13 cellular contexts compared by ENCODE assay signal in genomic region chr7:44398953-44399574, GRCh38.
DNase-seq lines count a peak whose midpoint lies in the region; ATAC-seq and TF ChIP-seq lines count a peak whose summit lies in the region.
"Had no signal": no experiment of that assay in that cellular context is flagged by ENCODE, and none has a peak within 500 bp of the region (broad histone marks: within the 10 kb centered on the region; RNA-seq: fewer than 3 reads in every experiment).

No MANE protein-coding gene starts in this region.

- TF ChIP-seq POLR2A in vagina (IDR thresholded peaks at IDR 0.05) = no peak

- H3K4me1 ChIP-seq in left ventricle myocardium inferior = peaks cover 47% of the 10 kb centered on the region
- no peaks in the 10 kb centered on the region for H3K4me1 ChIP-seq in vagina

- H3K9me3 ChIP-seq in left ventricle myocardium inferior (replicated peaks) (no peaks in the 10 kb centered on the region), vagina (no peaks in the 10 kb centered on the region)

- intact Hi-C loops in left ventricle myocardium inferior (cut with micrococcal nuclease) = loop anchor here (10.0 kb wide), 1 partner anchor 76 kb away; no protein-coding TSS in a partner anchor
- intact Hi-C loops in Right ventricle myocardium superior (cut with DNase I) = no loop called here
- intact Hi-C loops in vagina (cut with DNase I) = no loop called here

- H3K27me3 ChIP-seq in left ventricle myocardium inferior (ENCODE audit: low read depth) (no peaks in the 10 kb centered on the region), vagina (no peaks in the 10 kb centered on the region)

- DNase-seq in left ventricle myocardium inferior (no peak), Right ventricle myocardium superior (no peak), NCI-H82 (lab: John Stamatoyannopoulos, UW) (peak; percentile 32), fibroblast of mammary gland (ENCODE audit: low read depth) (peak; percentile 41), vagina (ENCODE audit: extremely low spot score in 2 of 2) (peak; percentile 37 to 55), glomerular visceral epithelial cell (ENCODE audit: extremely low spot score) (no peak), ACHN (no peak)
- DNase-seq in activated CD4-positive, alpha-beta T cell treated with anti-CD3 and anti-CD28 coated beads for 4 hours = no peak
- DNase-seq: activated CD4-positive, alpha-beta T cell treated with anti-CD3 and anti-CD28 coated beads, Interleukin-2, amount 50 U/mL, for 4 hours; AML-193; PC-3; stimulated activated naive CD8-positive, alpha-beta T cell treated with anti-CD3 and anti-CD28 coated beads, Interleukin-15, amount 100 ng/mL, for 72 hours; T-helper 9 cell had no signal

- TF ChIP-seq CTCF in left ventricle myocardium inferior (IDR thresholded peaks at IDR 0.05; ENCODE audit: borderline replicate concordance) = no peak
- no peak for TF ChIP-seq CTCF in fibroblast of mammary gland (conservative IDR thresholded peaks at IDR 0.05; ENCODE audit: control insufficient read depth, insufficient read depth, low read depth, low read length)
- TF ChIP-seq CTCF in vagina (IDR thresholded peaks at IDR 0.05) = no peak

- ATAC-seq in Right ventricle myocardium superior (ENCODE audit: poor library complexity) = no peak
- ATAC-seq: PC-3; stimulated activated naive CD8-positive, alpha-beta T cell treated with anti-CD3 and anti-CD28 coated beads, Interleukin-15, amount 100 ng/mL, for 72 hours had no signal

- H3K4me3 ChIP-seq in left ventricle myocardium inferior = no peak overlapping the region
- no peak overlapping the region for H3K4me3 ChIP-seq in fibroblast of mammary gland (ENCODE audit: control insufficient read depth, low read depth, low read length)
- no peak overlapping the region for H3K4me3 ChIP-seq in vagina

- H3K36me3 ChIP-seq in left ventricle myocardium inferior (peaks cover 27% of the 10 kb centered on the region), vagina (peaks cover 0 to 34% of the 10 kb centered on the region in 2 donors)

- H3K27ac ChIP-seq in left ventricle myocardium inferior (replicated peaks) (peak overlapping the region; percentile 58), vagina (no peak overlapping the region)

- in situ Hi-C loops in ACHN (cut with HindIII; ENCODE audit: low pct_ligation_motif_present, low pct_unique_long_range_greater_than_20kb, low sequenced_read_pairs) = no loop called here

Comparison
In these comparisons a context has a peak if more than half of its experiments do, and no peak if none do; other contexts are left out.
1. DNase-seq: peak in NCI-H82 (single experiment), fibroblast of mammary gland (single experiment) and vagina (2 of 2); none in left ventricle myocardium inferior (single experiment), Right ventricle myocardium superior (single experiment), glomerular visceral epithelial cell (single experiment), ACHN (single experiment) and activated CD4-positive, alpha-beta T cell treated with anti-CD3 and anti-CD28 coated beads for 4 hours (0 of 2).